Comparison of ENCODE assay signal across 8 cellular contexts in the genomic region with DNA sequence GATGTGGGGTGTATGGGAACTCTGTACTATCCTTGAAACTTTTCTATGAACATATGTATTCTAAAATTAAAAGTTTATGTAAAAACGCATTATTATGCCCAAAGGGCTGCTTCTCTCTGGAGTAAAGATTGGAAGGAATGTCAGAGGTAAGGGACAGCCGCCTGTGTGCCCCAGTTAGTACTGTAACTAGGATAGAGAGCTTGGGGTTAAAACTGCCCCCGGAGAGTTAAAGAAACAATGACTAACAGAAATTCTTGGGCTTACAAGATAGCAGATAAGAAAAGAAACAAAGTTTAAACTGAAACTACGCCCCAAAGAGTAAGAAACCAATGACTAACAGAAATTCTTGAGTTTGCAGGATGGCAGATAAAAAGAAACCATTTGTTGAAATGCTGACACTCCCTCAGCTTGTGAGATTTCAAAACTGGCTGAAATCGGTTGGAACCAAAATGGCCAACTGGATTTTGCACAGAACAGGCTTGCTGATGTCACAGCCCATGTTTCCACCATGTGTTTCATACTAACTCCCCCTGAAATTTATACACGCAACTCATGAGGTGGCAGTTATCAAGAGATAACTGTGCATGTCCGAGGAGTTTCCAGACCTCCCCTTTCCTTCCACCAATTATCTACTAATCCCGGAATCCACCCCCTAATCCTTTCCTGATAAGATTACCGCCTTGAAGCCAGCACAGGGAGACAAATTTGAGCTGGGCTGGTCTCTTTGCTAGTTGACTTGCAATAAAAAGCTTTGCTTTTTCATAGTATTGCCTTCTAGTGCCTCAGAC. TPM values are rescaled to one million over a fixed set of nuclear protein-coding genes. Genes with fewer than 3 reads are reported as not detected.
DNase-seq lines count a peak whose midpoint lies in the region; ATAC-seq, FAIRE-seq and TF ChIP-seq lines count a peak whose summit lies in the region.

No MANE protein-coding gene starts in this region.

- no peaks in the 10 kb centered on the region for H3K9me3 ChIP-seq in endothelial cell of umbilical vein (replicated peaks; ENCODE audit: control insufficient read depth, insufficient read depth, low read length)

- peak overlapping the region; percentile 83 for H2AFZ ChIP-seq in endothelial cell of umbilical vein (ENCODE audit: low read depth, low read length)

- no peaks in the 10 kb centered on the region for H3K27me3 ChIP-seq in endothelial cell of umbilical vein (ENCODE audit: control insufficient read depth in 2 of 2, insufficient read depth in 2 of 2, low read length in 2 of 2)

- H3K4me3 ChIP-seq in endothelial cell of umbilical vein (replicated peaks in 1 of 3; ENCODE audit: insufficient read depth in 1 of 3, low read depth in 1 of 3, low read length in 3 of 3): peak overlapping the region; percentile 8 to 34 (median 19)

- peak overlapping the region; percentile 89 for H3K27ac ChIP-seq in endothelial cell of umbilical vein (ENCODE audit: insufficient read depth, low read depth, low read length)

- TF ChIP-seq POLR2A in endothelial cell of umbilical vein (IDR thresholded peaks at IDR 0.05; ENCODE audit: low read depth, low read length): peak; percentile 82

- peak overlapping the region; percentile 59 for H3K4me2 ChIP-seq in endothelial cell of umbilical vein (ENCODE audit: insufficient read depth, low read length)

- no peaks in the 10 kb centered on the region for H3K79me2 ChIP-seq in endothelial cell of umbilical vein (ENCODE audit: control insufficient read depth, insufficient read depth, low read length)

- H3K36me3 ChIP-seq in endothelial cell of umbilical vein (ENCODE audit: control insufficient read depth in 2 of 2, extremely low read depth in 1 of 2, insufficient read depth in 2 of 2, low read length in 2 of 2): no peaks in the 10 kb centered on the region

- CTCF ChIA-PET in endothelial cell of umbilical vein (lab: Charles Lee): interaction anchor here (0.6 to 1.6 kb wide), 4 partner anchors 16 to 74 kb away, joined by 3 to 7 read pairs (median 3); partner anchors contain the start of gene VAPA

- TSS peak; percentile 93 for BruUV-seq in endothelial cell of umbilical vein (replicated peaks; lab: Mats Ljungman, UMichigan)

- H4K20me1 ChIP-seq in endothelial cell of umbilical vein (replicated peaks; ENCODE audit: control insufficient read depth, extremely low read depth, insufficient read depth, low read length): no peaks in the 10 kb centered on the region

- POLR2A ChIA-PET in endothelial cell of umbilical vein (lab: Charles Lee): interaction anchor here (1.4 kb wide), 1 partner anchor 8 kb away, joined by 3 read pairs; no protein-coding TSS in a partner anchor

- H3K9ac ChIP-seq in endothelial cell of umbilical vein (replicated peaks; ENCODE audit: extremely low read depth, insufficient read depth, low read length): peak overlapping the region; percentile 73

- H3K9me1 ChIP-seq in endothelial cell of umbilical vein (replicated peaks; ENCODE audit: control insufficient read depth, extremely low read depth, insufficient read depth, low read length): no peaks in the 10 kb centered on the region

- no peak for TF ChIP-seq CTCF in endothelial cell of umbilical vein (IDR thresholded peaks at IDR 0.05; ENCODE audit: extremely low read depth in 1 of 2, insufficient read depth in 1 of 2, low read depth in 1 of 2, low read length in 2 of 2)
- TF ChIP-seq CTCF in omental fat pad (IDR thresholded peaks at IDR 0.05): no peak

- H3K4me1 ChIP-seq in endothelial cell of umbilical vein (ENCODE audit: control insufficient read depth, extremely low read depth, insufficient read depth, low read length): peaks cover 27% of the 10 kb centered on the region

- intact Hi-C loops in endothelial cell of umbilical vein (cut with micrococcal nuclease): loop anchor here (1.0 to 2.0 kb wide), 3 partner anchors 8 to 52 kb away; no protein-coding TSS in a partner anchor

- dilution Hi-C loops in endothelial cell of umbilical vein (cut with MboI; ENCODE audit: extremely low pct_ligation_motif_present, low sequenced_read_pairs): no loop called here

- FAIRE-seq in endothelial cell of umbilical vein (lab: Jason Lieb, UNC): peak; percentile 77

- DNase-seq in D341Med (ENCODE audit: low spot score): peak; percentile 75
- peak; percentile 99 for DNase-seq in NCI-H226
- peak; percentile 89 for DNase-seq in endothelial cell of umbilical vein (ENCODE audit: low read depth, low spot score)
- no peak for DNase-seq in omental fat pad (ENCODE audit: low spot score)
- DNase-seq in NK-92 (lab: John Stamatoyannopoulos, UW; ENCODE audit: unreplicated experiment): no peak
- no peak for DNase-seq in HPDE6-E6E7 (ENCODE audit: extremely low spot score)
- DNase-seq in NCI-H1436 treated with DMSO at 0.1 percent for 48 hours (lab: John Stamatoyannopoulos, UW): no peak

- ATAC-seq in omental fat pad (ENCODE audit: low FRiP score) (peak; percentile 93), HG03378 (IDR thresholded peaks at IDR 0.05; ENCODE audit: unreplicated experiment) (no peak)

TF ChIP-seq in endothelial cell of umbilical vein, 7 proteins besides CTCF, POLR2A, EP300 and RAD21:
- TF ChIP-seq POLR2AphosphoS5 (IDR thresholded peaks at IDR 0.05; ENCODE audit: insufficient read depth, low read depth, low read length) (peak; percentile 82), EZH2 (IDR thresholded peaks at IDR 0.05; ENCODE audit: borderline replicate concordance, low read depth, low read length, severe bottlenecking) (no peak), MAX (IDR thresholded peaks at IDR 0.05; ENCODE audit: insufficient read depth, insufficient read length) (no peak), FOS (IDR thresholded peaks at IDR 0.05; ENCODE audit: borderline replicate concordance, insufficient read depth, low read length) (peak; percentile 38), JUN (IDR thresholded peaks at IDR 0.05; ENCODE audit: borderline replicate concordance, insufficient read depth, insufficient read length, low read depth) (peak; percentile 45), MYC (IDR thresholded peaks at IDR 0.05; ENCODE audit: low read depth, low read length) (no peak), GATA2 (IDR thresholded peaks at IDR 0.05; ENCODE audit: insufficient read depth, insufficient read length, low read depth, low read length) (peak; percentile 92)

RNA-seq across cellular contexts. Expression of gene TXNDC2, which starts 8.7 kb away (rescaled TPM):
- not detected in 2 replicates for total RNA-seq in endothelial cell of umbilical vein
- polyA plus RNA-seq in endothelial cell of umbilical vein: 0.12 TPM in 1 of 2 replicates, not detected in the other
- 0.06 and 0.23 TPM in 2 replicates for polyA plus RNA-seq in endothelial cell of umbilical vein (2011; cell fraction: cytosol; rRNA removed)
- polyA plus RNA-seq in endothelial cell of umbilical vein (2011; cell fraction: nucleus; rRNA removed): 0.06 TPM in 1 of 2 replicates, not detected in the other
- polyA plus RNA-seq in endothelial cell of umbilical vein (2012): 0.08 TPM in 1 of 2 replicates, not detected in the other
- polyA minus RNA-seq in endothelial cell of umbilical vein: not detected in 2 replicates
- polyA minus RNA-seq in endothelial cell of umbilical vein (2011; cell fraction: cytosol; rRNA and poly(A)+ RNA removed): not detected
- not detected in 2 replicates for polyA minus RNA-seq in endothelial cell of umbilical vein (2011; cell fraction: nucleus; rRNA and poly(A)+ RNA removed)
- total RNA-seq in omental fat pad: under 1 TPM in 2 of 4 donors, not detected in 2; 0.24 to 0.44 TPM

RNA-seq across cellular contexts. Expression of gene VAPA, which starts 36.8 kb away (rescaled TPM):
- 163 TPM in 2 replicates for total RNA-seq in endothelial cell of umbilical vein
- polyA plus RNA-seq in endothelial cell of umbilical vein: 83.4 and 105 TPM in 2 replicates
- polyA plus RNA-seq in endothelial cell of umbilical vein (2011; cell fraction: cytosol; rRNA removed): 210 and 227 TPM in 2 replicates
- polyA plus RNA-seq in endothelial cell of umbilical vein (2011; cell fraction: nucleus; rRNA removed): 108 and 160 TPM in 2 replicates
- 114 and 176 TPM in 2 replicates for polyA plus RNA-seq in endothelial cell of umbilical vein (2012)
- polyA minus RNA-seq in endothelial cell of umbilical vein: 99.5 and 102 TPM in 2 replicates
- 183 TPM for polyA minus RNA-seq in endothelial cell of umbilical vein (2011; cell fraction: cytosol; rRNA and poly(A)+ RNA removed)
- 105 and 121 TPM in 2 replicates for polyA minus RNA-seq in endothelial cell of umbilical vein (2011; cell fraction: nucleus; rRNA and poly(A)+ RNA removed)
- 100 to 1,000 TPM; 173 to 345 (median 246) TPM for total RNA-seq in omental fat pad

Comparison
In these comparisons a context has a peak if more than half of its experiments do, and no peak if none do; other contexts are left out.
1. DNase-seq: peak in D341Med (single experiment), NCI-H226 (single experiment) and endothelial cell of umbilical vein (single experiment); none in omental fat pad (single experiment), NK-92 (single experiment), HPDE6-E6E7 (single experiment) and NCI-H1436 treated with DMSO at 0.1 percent for 48 hours (single experiment).